In the genomic region with DNA sequence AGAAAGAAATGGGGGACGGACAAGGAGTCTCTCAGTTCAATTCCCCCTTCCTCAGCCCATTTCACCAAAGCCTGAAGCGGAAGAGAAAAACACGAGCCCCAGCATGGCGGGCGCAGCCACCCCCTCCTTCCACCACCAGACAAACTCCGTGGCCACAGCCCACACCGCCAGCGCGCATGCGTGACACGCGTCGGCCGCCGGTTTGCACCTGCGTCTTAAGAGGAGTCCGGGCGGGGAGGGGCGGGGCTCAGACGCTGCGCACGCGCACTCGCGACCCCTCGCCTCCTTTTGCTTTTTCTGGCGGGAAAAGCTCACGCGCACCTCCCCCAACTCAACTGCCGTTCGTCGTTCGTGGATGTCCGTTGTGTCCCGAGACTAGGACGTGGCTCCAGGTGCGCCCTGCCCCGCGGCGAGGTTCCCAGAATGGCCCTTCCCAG, we compare ENCODE assay signal across 10 cellular contexts. TPM values are rescaled to one million over a fixed set of nuclear protein-coding genes. Genes with fewer than 3 reads are reported as not detected.
DNase-seq lines count a peak whose midpoint lies in the region; ATAC-seq and TF ChIP-seq lines count a peak whose summit lies in the region.
"Had no signal": no experiment of that assay in that cellular context is flagged by ENCODE, and none has a peak within 500 bp of the region (broad histone marks: within the 10 kb centered on the region; RNA-seq: fewer than 3 reads in every experiment).

Gene KASH5, plus strand, starts transcription at position 314 of the 437 bp plus-strand sequence. CDS start 2,635 bp downstream, outside the sequence.

- H3K27ac Mint-ChIP-seq in T-cell = peak within 1 kb of the TSS; percentile 27 to 39

- intact Hi-C loops in lower leg skin (cut with DNase I; ENCODE audit: low total_unique reads) = no loop called here

- H3K36me3 Mint-ChIP-seq in T-cell = no peaks in the 10 kb centered on the region

- CTCF ChIA-PET in T-cell (lab: Charles Lee) = interaction anchor here in 1 of 2 donors (0.7 kb wide), 1 partner anchor 66 kb away, joined by 5 read pairs; no protein-coding TSS in a partner anchor

- no peak for TF ChIP-seq CTCF in lower leg skin (IDR thresholded peaks at IDR 0.05)

- peak; percentile 49 for ATAC-seq in GM21825 (IDR thresholded peaks at IDR 0.05; ENCODE audit: unreplicated experiment)
- peak; percentile 72 to 87 (median 84) for ATAC-seq in T-cell (replicated peaks in 1 of 4)

- peaks cover 16 to 24% (median 19%) of the 10 kb centered on the region in 3 donors for H3K4me1 Mint-ChIP-seq in T-cell

- TF ChIP-seq POLR2A in lower leg skin (IDR thresholded peaks at IDR 0.05) = no peak

- no peaks in the 10 kb centered on the region for H3K9me3 Mint-ChIP-seq in T-cell

- no peak within 1 kb of the TSS for H3K4me3 ChIP-seq in lower leg skin (ENCODE audit: low read depth, poor library complexity, severe bottlenecking)

- peaks cover 0 to 1% of the 10 kb centered on the region in 2 donors for H3K27me3 Mint-ChIP-seq in T-cell

- H3K4me3 Mint-ChIP-seq in T-cell = peak within 1 kb of the TSS; percentile 37 to 63 (median 39)

- POLR2A ChIA-PET in T-cell (lab: Charles Lee) = no interaction called here

- 53 to 57% methylated on average over 38 to 40 of the region's 40 CpGs for WGBS in lower leg skin, 2 donors

- DNase-seq in T-cell (peak; percentile 57 to 93 (median 82)), lower leg skin (ENCODE audit: low spot score in 2 of 2) (peak; percentile 55 to 90), hippocampal formation (lab: John Stamatoyannopoulos, UW) (no peak), KG1 (lab: John Stamatoyannopoulos, UW) (no peak), dedifferentiated amniotic fluid mesenchymal stem cell (ENCODE audit: extremely low spot score) (no peak)
- peak; percentile 55 for DNase-seq in activated naive CD8-positive, alpha-beta T cell treated with anti-CD3 and anti-CD28 coated beads, Interleukin-2, amount 50 U/mL, for 16 hours (ENCODE audit: low read depth, low spot score)
- DNase-seq in stimulated activated CD8-positive, alpha-beta memory T cell treated with anti-CD3 and anti-CD28 coated beads, Interleukin-4, amount 100 ng/mL, for 24 hours (ENCODE audit: low read depth) = peak; percentile 73

RNA-seq across cellular contexts. Expression of gene KASH5, which starts in this region (rescaled TPM):
- total RNA-seq in T-cell (under 1 TPM in 2 of 5 donors, not detected in 3; 0.25 to 0.26 TPM), lower leg skin (not detected)
- total RNA-seq: M059J, skeletal muscle tissue had no signal

Comparison
In these comparisons a context has a peak if more than half of its experiments do, and no peak if none do; other contexts are left out.
1. Peak in DNase-seq and ATAC-seq in T-cell; RNA of the gene not detected or under 1 TPM.
2. Peak in DNase-seq in lower leg skin; RNA of the gene not detected or under 1 TPM.
3. DNase-seq: peak in activated naive CD8-positive, alpha-beta T cell treated with anti-CD3 and anti-CD28 coated beads, Interleukin-2, amount 50 U/mL, for 16 hours (single experiment) and stimulated activated CD8-positive, alpha-beta memory T cell treated with anti-CD3 and anti-CD28 coated beads, Interleukin-4, amount 100 ng/mL, for 24 hours (single experiment); none in hippocampal formation (0 of 2), KG1 (single experiment) and dedifferentiated amniotic fluid mesenchymal stem cell (single experiment).